In the genomic region with DNA sequence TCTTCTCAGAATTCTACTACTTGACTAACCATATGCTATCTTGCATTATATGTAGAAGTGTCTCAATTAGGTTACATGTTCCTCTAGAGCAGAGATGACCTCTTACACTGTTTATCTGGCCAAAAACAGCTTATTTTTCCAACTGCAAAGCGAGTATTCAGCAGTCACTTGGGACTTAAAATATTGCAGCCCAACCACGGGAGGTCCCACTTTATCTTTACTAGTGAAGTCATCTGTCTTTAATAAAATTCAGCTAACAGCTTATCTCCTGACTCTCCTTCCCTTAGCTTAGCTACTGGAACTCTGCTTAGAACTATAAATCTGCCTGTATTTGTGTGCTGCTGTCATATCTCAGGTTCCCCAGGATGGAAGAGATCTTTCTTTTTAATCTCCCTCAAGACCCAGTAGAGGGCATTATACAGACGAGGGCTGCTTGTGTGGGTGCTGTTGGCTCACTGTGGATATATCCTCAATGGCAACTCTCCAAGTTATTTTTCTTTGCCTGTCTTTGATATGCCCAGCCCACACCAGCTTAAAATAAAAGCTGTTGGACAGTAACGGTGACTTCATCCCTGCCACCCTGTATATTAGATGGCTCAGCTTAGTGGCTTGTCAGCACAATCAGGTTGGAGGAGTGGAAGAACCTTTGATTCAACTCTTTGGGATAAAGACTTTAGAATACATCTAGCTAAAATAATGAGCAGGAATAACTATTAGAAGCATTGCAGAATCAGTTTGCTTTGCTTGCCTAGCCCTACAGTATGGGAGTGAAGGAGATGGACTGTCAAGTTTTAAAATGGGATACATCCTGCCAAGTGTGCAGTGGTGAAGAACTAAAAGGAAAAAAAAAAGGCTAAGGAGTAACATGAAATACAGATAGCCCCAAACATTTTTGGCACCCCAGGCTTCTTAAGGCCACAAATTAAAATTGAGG, we compare ENCODE assay signal across 8 cellular contexts. TPM values are rescaled to one million over a fixed set of nuclear protein-coding genes. Genes with fewer than 3 reads are reported as not detected.
DNase-seq lines count a peak whose midpoint lies in the region; ATAC-seq lines count a peak whose summit lies in the region.

No MANE protein-coding gene starts in this region.

- H3K27me3 ChIP-seq in CD4-positive, CD25-positive, alpha-beta regulatory T cell (ENCODE audit: control insufficient read depth, insufficient read depth, low read length) = no peaks in the 10 kb centered on the region

- H3K4me3 Mint-ChIP-seq in CD4-positive, CD25-positive, alpha-beta regulatory T cell = peak overlapping the region in 1 of 4 donors; percentile 9
- H3K4me3 Mint-ChIP-seq in activated CD4-positive, alpha-beta memory T cell treated with anti-CD3 and anti-CD28 coated beads for 36 hours = no peak overlapping the region

- ATAC-seq in CD4-positive, CD25-positive, alpha-beta regulatory T cell (ENCODE audit: low read depth in 2 of 2) = peak; percentile 54 to 62
- ATAC-seq in Right ventricle myocardium superior (ENCODE audit: poor library complexity) = peak; percentile 81
- ATAC-seq in HG03378 (IDR thresholded peaks at IDR 0.05; ENCODE audit: unreplicated experiment) = no peak
- no peak for ATAC-seq in HG03095 (IDR thresholded peaks at IDR 0.05; ENCODE audit: unreplicated experiment)
- no peak for ATAC-seq in HG03175 (IDR thresholded peaks at IDR 0.05; ENCODE audit: unreplicated experiment)

- intact Hi-C loops in activated CD4-positive, alpha-beta memory T cell treated with anti-CD3 and anti-CD28 coated beads for 36 hours (cut with micrococcal nuclease) = loop anchor here (10.0 kb wide), 1 partner anchor 385 kb away; the partner anchor contains the start of gene ANP32E
- intact Hi-C loops in Right ventricle myocardium superior (cut with DNase I) = loop anchor here (2.0 kb wide), 1 partner anchor 59 kb away; no protein-coding TSS in a partner anchor

- H3K27ac ChIP-seq in CD4-positive, CD25-positive, alpha-beta regulatory T cell (ENCODE audit: insufficient read depth, low read length, poor library complexity, severe bottlenecking) = peak overlapping the region; percentile 18
- peak overlapping the region in 17 of 21 experiments; percentile 5 to 79 (median 65) for H3K27ac ChIP-seq in skin epidermis

- H3K27ac Mint-ChIP-seq in CD4-positive, CD25-positive, alpha-beta regulatory T cell = peak overlapping the region; percentile 17 to 93 (median 72)
- peak overlapping the region; percentile 55 for H3K27ac Mint-ChIP-seq in activated CD4-positive, alpha-beta memory T cell treated with anti-CD3 and anti-CD28 coated beads for 36 hours

- H3K36me3 Mint-ChIP-seq in CD4-positive, CD25-positive, alpha-beta regulatory T cell = peaks cover 41% of the 10 kb centered on the region
- peaks cover 71% of the 10 kb centered on the region for H3K36me3 Mint-ChIP-seq in activated CD4-positive, alpha-beta memory T cell treated with anti-CD3 and anti-CD28 coated beads for 36 hours

- CTCF ChIA-PET in activated CD4-positive, alpha-beta memory T cell treated with anti-CD3 and anti-CD28 coated beads for 36 hours (lab: Charles Lee) = interaction anchor here (0.6 to 12.1 kb wide), 12 partner anchors 10 to 376 kb away, joined by 3 to 243 read pairs (median 5); partner anchors contain the start of genes ENSA, GOLPH3L and MCL1

- H3K4me1 Mint-ChIP-seq in CD4-positive, CD25-positive, alpha-beta regulatory T cell = peaks cover 38 to 75% (median 51%) of the 10 kb centered on the region in 4 donors
- H3K4me1 Mint-ChIP-seq in activated CD4-positive, alpha-beta memory T cell treated with anti-CD3 and anti-CD28 coated beads for 36 hours (ENCODE audit: low read depth) = peaks cover 78% of the 10 kb centered on the region

- H3K27me3 Mint-ChIP-seq in CD4-positive, CD25-positive, alpha-beta regulatory T cell = no peaks in the 10 kb centered on the region
- no peaks in the 10 kb centered on the region for H3K27me3 Mint-ChIP-seq in activated CD4-positive, alpha-beta memory T cell treated with anti-CD3 and anti-CD28 coated beads for 36 hours

- H3K9me3 Mint-ChIP-seq in CD4-positive, CD25-positive, alpha-beta regulatory T cell = peaks cover 0 to 1% (median 0%) of the 10 kb centered on the region in 7 donors
- no peaks in the 10 kb centered on the region for H3K9me3 Mint-ChIP-seq in activated CD4-positive, alpha-beta memory T cell treated with anti-CD3 and anti-CD28 coated beads for 36 hours

- no peaks in the 10 kb centered on the region for H3K9me3 ChIP-seq in CD4-positive, CD25-positive, alpha-beta regulatory T cell (ENCODE audit: control insufficient read depth in 2 of 2, low read length in 2 of 2)

- peak in 1 of 3 donors; percentile 41 for DNase-seq in CD4-positive, CD25-positive, alpha-beta regulatory T cell
- DNase-seq in HT1080 (ENCODE audit: low read depth) (peak; percentile 96), Right ventricle myocardium superior (no peak)
- no peak for DNase-seq in activated CD4-positive, alpha-beta memory T cell treated with anti-CD3 and anti-CD28 coated beads for 36 hours

- peaks cover 35% of the 10 kb centered on the region for H3K36me3 ChIP-seq in CD4-positive, CD25-positive, alpha-beta regulatory T cell (ENCODE audit: control insufficient read depth, insufficient read depth, low read length)

- peak overlapping the region; percentile 15 for H3K4me3 ChIP-seq in CD4-positive, CD25-positive, alpha-beta regulatory T cell (ENCODE audit: low read depth, low read length)
- no peak overlapping the region for H3K4me3 ChIP-seq in skin epidermis

- POLR2A ChIA-PET in activated CD4-positive, alpha-beta memory T cell treated with anti-CD3 and anti-CD28 coated beads for 36 hours (lab: Charles Lee) = interaction anchor here (0.6 to 6.7 kb wide), 8 partner anchors 9 to 58 kb away, joined by 3 to 43 read pairs (median 6); partner anchors contain the start of genes ENSA and MCL1

- H3K4me1 ChIP-seq in CD4-positive, CD25-positive, alpha-beta regulatory T cell (ENCODE audit: control insufficient read depth, insufficient read depth, low read length, poor library complexity, severe bottlenecking) = peaks cover 39% of the 10 kb centered on the region

RNA-seq across cellular contexts. Expression of gene ENSA, which starts 9.6 kb away (rescaled TPM):
- total RNA-seq in CD4-positive, CD25-positive, alpha-beta regulatory T cell = 169 TPM
- polyA plus RNA-seq in CD4-positive, CD25-positive, alpha-beta regulatory T cell = 10 to 100 TPM; 41.2 to 61.9 (median 52.4) TPM
- total RNA-seq in HT1080 (2014; rRNA removed; shearing (Covaris generic)) = 134 and 194 TPM in 2 replicates
- polyA plus RNA-seq in HT1080 (2015; cell fraction: cytosol; rRNA removed) = 114 and 145 TPM in 2 replicates
- 69.9 and 72.1 TPM in 2 replicates for polyA plus RNA-seq in HT1080 (2015; cell fraction: nucleus; rRNA removed)
- total RNA-seq in activated CD4-positive, alpha-beta memory T cell treated with anti-CD3 and anti-CD28 coated beads for 36 hours = 100 to 1,000 TPM; 212 to 219 TPM
- total RNA-seq in Right ventricle myocardium superior = 108 TPM

RNA-seq across cellular contexts. Expression of gene MCL1, which starts 40.4 kb away (rescaled TPM):
- total RNA-seq in CD4-positive, CD25-positive, alpha-beta regulatory T cell = 764 TPM
- polyA plus RNA-seq in CD4-positive, CD25-positive, alpha-beta regulatory T cell = 100 to 1,000 TPM; 167 to 209 (median 178) TPM
- total RNA-seq in HT1080 (2014; rRNA removed; shearing (Covaris generic)) = 237 and 264 TPM in 2 replicates
- polyA plus RNA-seq in HT1080 (2015; cell fraction: cytosol; rRNA removed) = 331 and 404 TPM in 2 replicates
- 739 and 762 TPM in 2 replicates for polyA plus RNA-seq in HT1080 (2015; cell fraction: nucleus; rRNA removed)
- 100 to 1,000 TPM; 280 to 288 TPM for total RNA-seq in activated CD4-positive, alpha-beta memory T cell treated with anti-CD3 and anti-CD28 coated beads for 36 hours
- 85.9 TPM for total RNA-seq in Right ventricle myocardium superior

Comparison
In these comparisons a context has a peak if more than half of its experiments do, and no peak if none do; other contexts are left out.
1. ATAC-seq: peak in CD4-positive, CD25-positive, alpha-beta regulatory T cell (2 of 2) and Right ventricle myocardium superior (single experiment); none in HG03378 (single experiment), HG03095 (single experiment) and HG03175 (single experiment).